In the genomic region with DNA sequence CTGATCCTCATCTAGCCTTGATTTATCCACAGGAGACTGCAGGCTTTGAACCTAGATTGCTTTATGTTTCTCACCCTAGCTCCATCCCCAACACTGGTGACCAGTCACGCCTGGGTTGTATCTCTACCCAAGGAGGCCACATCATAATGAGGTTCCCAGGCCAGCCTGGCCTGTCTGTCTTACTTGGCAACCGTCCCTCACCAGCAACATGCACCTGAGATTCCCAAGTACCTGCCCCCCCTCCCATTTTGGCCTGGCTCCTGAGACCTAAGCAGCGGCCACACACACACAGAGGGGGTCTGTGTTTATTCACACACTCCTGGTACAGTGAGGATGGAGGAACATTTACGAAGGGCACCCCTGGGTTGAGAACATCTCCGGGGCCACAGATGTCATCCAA, we compare ENCODE assay signal across 1 cellular context.
TF ChIP-seq lines count a peak whose summit lies in the region.

No MANE protein-coding gene starts in this region.

TF ChIP-seq in WTC11, 78 proteins besides CTCF, POLR2A, EP300 and RAD21:
- TF ChIP-seq, protein P1, sequence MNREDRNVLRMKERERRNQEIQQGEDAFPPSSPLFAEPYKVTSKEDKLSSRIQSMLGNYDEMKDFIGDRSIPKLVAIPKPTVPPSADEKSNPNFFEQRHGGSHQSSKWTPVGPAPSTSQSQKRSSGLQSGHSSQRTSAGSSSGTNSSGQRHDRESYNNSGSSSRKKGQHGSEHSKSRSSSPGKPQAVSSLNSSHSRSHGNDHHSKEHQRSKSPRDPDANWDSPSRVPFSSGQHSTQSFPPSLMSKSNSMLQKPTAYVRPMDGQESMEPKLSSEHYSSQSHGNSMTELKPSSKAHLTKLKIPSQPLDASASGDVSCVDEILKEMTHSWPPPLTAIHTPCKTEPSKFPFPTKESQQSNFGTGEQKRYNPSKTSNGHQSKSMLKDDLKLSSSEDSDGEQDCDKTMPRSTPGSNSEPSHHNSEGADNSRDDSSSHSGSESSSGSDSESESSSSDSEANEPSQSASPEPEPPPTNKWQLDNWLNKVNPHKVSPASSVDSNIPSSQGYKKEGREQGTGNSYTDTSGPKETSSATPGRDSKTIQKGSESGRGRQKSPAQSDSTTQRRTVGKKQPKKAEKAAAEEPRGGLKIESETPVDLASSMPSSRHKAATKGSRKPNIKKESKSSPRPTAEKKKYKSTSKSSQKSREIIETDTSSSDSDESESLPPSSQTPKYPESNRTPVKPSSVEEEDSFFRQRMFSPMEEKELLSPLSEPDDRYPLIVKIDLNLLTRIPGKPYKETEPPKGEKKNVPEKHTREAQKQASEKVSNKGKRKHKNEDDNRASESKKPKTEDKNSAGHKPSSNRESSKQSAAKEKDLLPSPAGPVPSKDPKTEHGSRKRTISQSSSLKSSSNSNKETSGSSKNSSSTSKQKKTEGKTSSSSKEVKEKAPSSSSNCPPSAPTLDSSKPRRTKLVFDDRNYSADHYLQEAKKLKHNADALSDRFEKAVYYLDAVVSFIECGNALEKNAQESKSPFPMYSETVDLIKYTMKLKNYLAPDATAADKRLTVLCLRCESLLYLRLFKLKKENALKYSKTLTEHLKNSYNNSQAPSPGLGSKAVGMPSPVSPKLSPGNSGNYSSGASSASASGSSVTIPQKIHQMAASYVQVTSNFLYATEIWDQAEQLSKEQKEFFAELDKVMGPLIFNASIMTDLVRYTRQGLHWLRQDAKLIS (CRISPR knock-in tag; IDR thresholded peaks at IDR 0.05; ENCODE audit: borderline replicate concordance), result no peak
- TF ChIP-seq, protein P2, sequence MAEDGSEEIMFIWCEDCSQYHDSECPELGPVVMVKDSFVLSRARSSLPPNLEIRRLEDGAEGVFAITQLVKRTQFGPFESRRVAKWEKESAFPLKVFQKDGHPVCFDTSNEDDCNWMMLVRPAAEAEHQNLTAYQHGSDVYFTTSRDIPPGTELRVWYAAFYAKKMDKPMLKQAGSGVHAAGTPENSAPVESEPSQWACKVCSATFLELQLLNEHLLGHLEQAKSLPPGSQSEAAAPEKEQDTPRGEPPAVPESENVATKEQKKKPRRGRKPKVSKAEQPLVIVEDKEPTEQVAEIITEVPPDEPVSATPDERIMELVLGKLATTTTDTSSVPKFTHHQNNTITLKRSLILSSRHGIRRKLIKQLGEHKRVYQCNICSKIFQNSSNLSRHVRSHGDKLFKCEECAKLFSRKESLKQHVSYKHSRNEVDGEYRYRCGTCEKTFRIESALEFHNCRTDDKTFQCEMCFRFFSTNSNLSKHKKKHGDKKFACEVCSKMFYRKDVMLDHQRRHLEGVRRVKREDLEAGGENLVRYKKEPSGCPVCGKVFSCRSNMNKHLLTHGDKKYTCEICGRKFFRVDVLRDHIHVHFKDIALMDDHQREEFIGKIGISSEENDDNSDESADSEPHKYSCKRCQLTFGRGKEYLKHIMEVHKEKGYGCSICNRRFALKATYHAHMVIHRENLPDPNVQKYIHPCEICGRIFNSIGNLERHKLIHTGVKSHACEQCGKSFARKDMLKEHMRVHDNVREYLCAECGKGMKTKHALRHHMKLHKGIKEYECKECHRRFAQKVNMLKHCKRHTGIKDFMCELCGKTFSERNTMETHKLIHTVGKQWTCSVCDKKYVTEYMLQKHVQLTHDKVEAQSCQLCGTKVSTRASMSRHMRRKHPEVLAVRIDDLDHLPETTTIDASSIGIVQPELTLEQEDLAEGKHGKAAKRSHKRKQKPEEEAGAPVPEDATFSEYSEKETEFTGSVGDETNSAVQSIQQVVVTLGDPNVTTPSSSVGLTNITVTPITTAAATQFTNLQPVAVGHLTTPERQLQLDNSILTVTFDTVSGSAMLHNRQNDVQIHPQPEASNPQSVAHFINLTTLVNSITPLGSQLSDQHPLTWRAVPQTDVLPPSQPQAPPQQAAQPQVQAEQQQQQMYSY (CRISPR knock-in tag; IDR thresholded peaks at IDR 0.05), result no peak
- no peak for TF ChIP-seq NR1H2 (CRISPR knock-in tag; IDR thresholded peaks at IDR 0.05)
- no peak for TF ChIP-seq MXD4 (CRISPR knock-in tag; IDR thresholded peaks at IDR 0.05; ENCODE audit: borderline replicate concordance)
- TF ChIP-seq RELA (CRISPR knock-in tag; IDR thresholded peaks at IDR 0.05; ENCODE audit: borderline replicate concordance), result no peak
- no peak for TF ChIP-seq RORB (CRISPR knock-in tag; IDR thresholded peaks at IDR 0.05)
- TF ChIP-seq FOXJ3 (CRISPR knock-in tag; IDR thresholded peaks at IDR 0.05; ENCODE audit: borderline replicate concordance), result no peak
- TF ChIP-seq ZNF396 (CRISPR knock-in tag; IDR thresholded peaks at IDR 0.05; ENCODE audit: borderline replicate concordance), result no peak
- TF ChIP-seq AR (CRISPR knock-in tag; IDR thresholded peaks at IDR 0.05), result no peak
- no peak for TF ChIP-seq PRRX2 (CRISPR knock-in tag; IDR thresholded peaks at IDR 0.05)
- TF ChIP-seq, protein P3, sequence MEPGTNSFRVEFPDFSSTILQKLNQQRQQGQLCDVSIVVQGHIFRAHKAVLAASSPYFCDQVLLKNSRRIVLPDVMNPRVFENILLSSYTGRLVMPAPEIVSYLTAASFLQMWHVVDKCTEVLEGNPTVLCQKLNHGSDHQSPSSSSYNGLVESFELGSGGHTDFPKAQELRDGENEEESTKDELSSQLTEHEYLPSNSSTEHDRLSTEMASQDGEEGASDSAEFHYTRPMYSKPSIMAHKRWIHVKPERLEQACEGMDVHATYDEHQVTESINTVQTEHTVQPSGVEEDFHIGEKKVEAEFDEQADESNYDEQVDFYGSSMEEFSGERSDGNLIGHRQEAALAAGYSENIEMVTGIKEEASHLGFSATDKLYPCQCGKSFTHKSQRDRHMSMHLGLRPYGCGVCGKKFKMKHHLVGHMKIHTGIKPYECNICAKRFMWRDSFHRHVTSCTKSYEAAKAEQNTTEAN (CRISPR knock-in tag; IDR thresholded peaks at IDR 0.05), result no peak
- TF ChIP-seq, protein P4, sequence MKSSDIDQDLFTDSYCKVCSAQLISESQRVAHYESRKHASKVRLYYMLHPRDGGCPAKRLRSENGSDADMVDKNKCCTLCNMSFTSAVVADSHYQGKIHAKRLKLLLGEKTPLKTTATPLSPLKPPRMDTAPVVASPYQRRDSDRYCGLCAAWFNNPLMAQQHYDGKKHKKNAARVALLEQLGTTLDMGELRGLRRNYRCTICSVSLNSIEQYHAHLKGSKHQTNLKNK (CRISPR knock-in tag; IDR thresholded peaks at IDR 0.05), result no peak
- no peak for TF ChIP-seq IRF2 (CRISPR knock-in tag; IDR thresholded peaks at IDR 0.05; ENCODE audit: borderline replicate concordance, low read depth)
- no peak for TF ChIP-seq SP1 (CRISPR knock-in tag; conservative IDR thresholded peaks at IDR 0.05)
- no peak for TF ChIP-seq ETV6 (CRISPR knock-in tag; IDR thresholded peaks at IDR 0.05)
- no peak for TF ChIP-seq JUN (CRISPR knock-in tag; IDR thresholded peaks at IDR 0.05)
- TF ChIP-seq CREM (CRISPR knock-in tag; IDR thresholded peaks at IDR 0.05), result no peak
